ENCODE assay signal across 1 cellular context in genomic region chr12:18805516-18806248, GRCh38.
TF ChIP-seq lines count a peak whose summit lies in the region.

No MANE protein-coding gene starts in this region.

TF ChIP-seq in H1, 55 proteins besides CTCF, POLR2A, EP300 and RAD21:
- no peak for TF ChIP-seq EGR1 (IDR thresholded peaks at IDR 0.05; ENCODE audit: borderline replicate concordance, low read depth, low read length)
- TF ChIP-seq EZH2 (IDR thresholded peaks at IDR 0.05; ENCODE audit: low read depth, low read length, severe bottlenecking), result no peak
